ENCODE assay signal across 9 cellular contexts in genomic region chr1:172906778-172907592, GRCh38.
DNase-seq lines count a peak whose midpoint lies in the region; ATAC-seq and TF ChIP-seq lines count a peak whose summit lies in the region.
"Had no signal": no experiment of that assay in that cellular context is flagged by ENCODE, and none has a peak within 500 bp of the region (broad histone marks: within the 10 kb centered on the region; RNA-seq: fewer than 3 reads in every experiment).

No MANE protein-coding gene starts in this region.

- ATAC-seq in DND-41 (ENCODE audit: insufficient read depth, low read depth) = peak; percentile 95

- no peaks in the 10 kb centered on the region for H4K20me1 ChIP-seq in DND-41 (ENCODE audit: insufficient read depth, low read length)

- H3K27ac Mint-ChIP-seq in activated naive CD8-positive, alpha-beta T cell treated with anti-CD3 and anti-CD28 coated beads for 36 hours = peak overlapping the region; percentile 62
- H3K27ac Mint-ChIP-seq: H9 had no signal

- peak overlapping the region; percentile 49 for H3K9ac ChIP-seq in DND-41 (ENCODE audit: low read depth, low read length)

- no peaks in the 10 kb centered on the region for H3K36me3 ChIP-seq in DND-41 (ENCODE audit: insufficient read depth, low read length)
- no peaks in the 10 kb centered on the region for H3K36me3 ChIP-seq in KOPT-K1 (ENCODE audit: insufficient read depth, low read length)

- TF ChIP-seq CTCF in DND-41 (IDR thresholded peaks at IDR 0.05; ENCODE audit: borderline replicate concordance, extremely low read depth, low read length, poor library complexity, severe bottlenecking) = no peak

- DNase-seq in DND-41 = peak; percentile 87
- no peak for DNase-seq in activated naive CD8-positive, alpha-beta T cell treated with anti-CD3 and anti-CD28 coated beads for 36 hours
- peak; percentile 80 to 97 for DNase-seq in lung microvascular endothelial cell (ENCODE audit: low read depth in 2 of 2)
- no peak for DNase-seq in NCI-H2081 treated with DMSO at 0.1 percent for 48 hours (lab: John Stamatoyannopoulos, UW)
- DNase-seq in NCI-H2029 treated with DMSO at 0.1 percent for 48 hours (lab: John Stamatoyannopoulos, UW) = no peak
- DNase-seq in iPS-NIHi7 (ENCODE audit: extremely low spot score) = no peak
- DNase-seq in cerebellar nuclear complex (lab: John Stamatoyannopoulos, UW) = no peak
- DNase-seq: H9 had no signal

- peak overlapping the region in 1 of 2 experiments; percentile 48; a peak in 3 of 4 replicates for H3K4me3 ChIP-seq in DND-41 (ENCODE audit: low read depth in 1 of 2, low read length in 2 of 2)

- H3K4me3 Mint-ChIP-seq in activated naive CD8-positive, alpha-beta T cell treated with anti-CD3 and anti-CD28 coated beads for 36 hours = no peak overlapping the region
- H3K4me3 Mint-ChIP-seq: H9 had no signal

- peak overlapping the region; percentile 66 for H3K4me2 ChIP-seq in DND-41 (ENCODE audit: insufficient read depth, low read length)

- peaks cover 25% of the 10 kb centered on the region for H3K4me1 Mint-ChIP-seq in activated naive CD8-positive, alpha-beta T cell treated with anti-CD3 and anti-CD28 coated beads for 36 hours

- peaks cover 28% of the 10 kb centered on the region for H3K4me1 ChIP-seq in DND-41 (ENCODE audit: insufficient read depth, low read length)

- H3K79me2 ChIP-seq in DND-41 (ENCODE audit: insufficient read depth, low read length) = no peaks in the 10 kb centered on the region

- H3K27me3 Mint-ChIP-seq in activated naive CD8-positive, alpha-beta T cell treated with anti-CD3 and anti-CD28 coated beads for 36 hours = no peaks in the 10 kb centered on the region

- peaks cover 4% of the 10 kb centered on the region for H3K9me3 ChIP-seq in DND-41 (ENCODE audit: insufficient read depth, low read length, severe bottlenecking)
- H3K9me3 ChIP-seq in KOPT-K1 (ENCODE audit: insufficient read depth, low read length, poor library complexity, severe bottlenecking) = peaks cover 41% of the 10 kb centered on the region

- H3K36me3 Mint-ChIP-seq in activated naive CD8-positive, alpha-beta T cell treated with anti-CD3 and anti-CD28 coated beads for 36 hours = peaks cover 4% of the 10 kb centered on the region

- no peaks in the 10 kb centered on the region for H3K27me3 ChIP-seq in DND-41 (ENCODE audit: insufficient read depth, low read length, poor library complexity)

- peak overlapping the region; percentile 95 for H3K27ac ChIP-seq in DND-41 (ENCODE audit: low read length)
- H3K27ac ChIP-seq in KOPT-K1 (ENCODE audit: low read depth, low read length, poor library complexity, severe bottlenecking) = peak overlapping the region; percentile 89

- 0 out of 2 replicates have a peak overlapping the region, but pooled peaks have one; percentile 33 for H2AFZ ChIP-seq in DND-41 (ENCODE audit: low read depth, low read length)

- H3K9me3 Mint-ChIP-seq in activated naive CD8-positive, alpha-beta T cell treated with anti-CD3 and anti-CD28 coated beads for 36 hours = peaks cover 7% of the 10 kb centered on the region

Comparison
In these comparisons a context has a peak if more than half of its experiments do, and no peak if none do; other contexts are left out.
1. DNase-seq: peak in DND-41 (single experiment) and lung microvascular endothelial cell (2 of 2); none in activated naive CD8-positive, alpha-beta T cell treated with anti-CD3 and anti-CD28 coated beads for 36 hours (single experiment), NCI-H2081 treated with DMSO at 0.1 percent for 48 hours (single experiment), NCI-H2029 treated with DMSO at 0.1 percent for 48 hours (single experiment), iPS-NIHi7 (single experiment) and cerebellar nuclear complex (0 of 2).